Comparison of ENCODE assay signal across 27 cellular contexts in genomic region chr3:19668163-19668562, GRCh38.
"Had no signal": no experiment of that assay in that cellular context is flagged by ENCODE, and none has a peak within 500 bp of the region (broad histone marks: within the 10 kb centered on the region; RNA-seq: fewer than 3 reads in every experiment).

No MANE protein-coding gene starts in this region.

- H3K4me1 ChIP-seq: neural progenitor cell, parathyroid adenoma, psoas muscle, right lobe of liver, sigmoid colon, stomach, thyroid gland, tibial nerve, upper lobe of left lung, vagina had no signal

- H3K36me3 Mint-ChIP-seq: natural killer cell; neural progenitor cell; stimulated activated effector memory CD8-positive, alpha-beta T cell treated with anti-CD3 and anti-CD28 coated beads, Interleukin-12 subunit alpha, Interleukin-12 subunit beta, amount 100 ng/mL, for 72 hours; stimulated activated naive B cell treated with anti-CD40 and anti-IgM and Interleukin-4, amounts not matched to agents 10 μg/mL and 1 μg/mL and 100 μg/mL, for 72 hours had no signal

- H3K4me3 Mint-ChIP-seq: natural killer cell; nephron; neural progenitor cell; stimulated activated effector memory CD8-positive, alpha-beta T cell treated with anti-CD3 and anti-CD28 coated beads, Interleukin-12 subunit alpha, Interleukin-12 subunit beta, amount 100 ng/mL, for 72 hours; stimulated activated naive B cell treated with anti-CD40 and anti-IgM and Interleukin-4, amounts not matched to agents 10 μg/mL and 1 μg/mL and 100 μg/mL, for 72 hours had no signal

- H3K27me3 ChIP-seq: neural progenitor cell, ovary, right lobe of liver, sigmoid colon, stomach, thyroid gland, tibial nerve, upper lobe of left lung, vagina had no signal

- H3K4me1 Mint-ChIP-seq: natural killer cell; nephron; neural progenitor cell; stimulated activated effector memory CD8-positive, alpha-beta T cell treated with anti-CD3 and anti-CD28 coated beads, Interleukin-12 subunit alpha, Interleukin-12 subunit beta, amount 100 ng/mL, for 72 hours had no signal

- H3K4me3 ChIP-seq: neural progenitor cell, ovary, psoas muscle, right lobe of liver, sigmoid colon, stomach, thoracic aorta, thyroid gland, tibial nerve, upper lobe of left lung, vagina had no signal

- H3K9me3 Mint-ChIP-seq: nephron; neural progenitor cell; stimulated activated effector memory CD8-positive, alpha-beta T cell treated with anti-CD3 and anti-CD28 coated beads, Interleukin-12 subunit alpha, Interleukin-12 subunit beta, amount 100 ng/mL, for 72 hours had no signal

- H3K27ac Mint-ChIP-seq: natural killer cell; nephron; neural progenitor cell; progenitor cell of endocrine pancreas; stimulated activated effector memory CD8-positive, alpha-beta T cell treated with anti-CD3 and anti-CD28 coated beads, Interleukin-12 subunit alpha, Interleukin-12 subunit beta, amount 100 ng/mL, for 72 hours; stimulated activated naive B cell treated with anti-CD40 and anti-IgM and Interleukin-4, amounts not matched to agents 10 μg/mL and 1 μg/mL and 100 μg/mL, for 72 hours had no signal

- DNase-seq: natural killer cell; occipital lobe; ovary; posterior cingulate gyrus; psoas muscle; right cardiac atrium; right lobe of liver; sigmoid colon; small intestine; stimulated activated CD4-positive, alpha-beta T cell treated with anti-CD3 and anti-CD28 coated beads, Interleukin-15, amount 100 ng/mL, for 24 hours; stimulated activated CD4-positive, alpha-beta T cell treated with anti-CD3 and anti-CD28 coated beads, Interleukin-2, amount 100 ng/mL, for 24 hours; stimulated activated CD4-positive, alpha-beta T cell treated with anti-CD3 and anti-CD28 coated beads, Interleukin-2, amount 100 ng/mL, for 48 hours; stimulated activated CD4-positive, alpha-beta T cell treated with anti-CD3 and anti-CD28 coated beads, Interleukin-4, amount 100 ng/mL, for 24 hours; stimulated activated naive B cell treated with anti-CD40 and anti-IgM and Interleukin-4, amounts not matched to agents 10 μg/mL and 1 μg/mL and 100 μg/mL, for 72 hours; stimulated activated naive CD4-positive, alpha-beta T cell treated with Interleukin-2 at 50 U/mL for 16 hours; stomach; thyroid gland; trophoblast cell; upper lobe of left lung had no signal

- H3K36me3 ChIP-seq: neural progenitor cell, ovary, right lobe of liver, sigmoid colon, stomach, thoracic aorta, thyroid gland, tibial nerve, upper lobe of left lung, vagina had no signal

- H3K27ac ChIP-seq: neural progenitor cell, ovary, parathyroid adenoma, psoas muscle, right lobe of liver, sigmoid colon, stomach, thoracic aorta, thyroid gland, tibial nerve, upper lobe of left lung, vagina had no signal

- ATAC-seq: natural killer cell; psoas muscle; right cardiac atrium; right lobe of liver; stimulated activated effector memory CD8-positive, alpha-beta T cell treated with anti-CD3 and anti-CD28 coated beads, Interleukin-12 subunit alpha, Interleukin-12 subunit beta, amount 100 ng/mL, for 72 hours; stimulated activated naive B cell treated with anti-CD40 and anti-IgM and Interleukin-4, amounts not matched to agents 10 μg/mL and 1 μg/mL and 100 μg/mL, for 72 hours had no signal

- H3K27me3 Mint-ChIP-seq: progenitor cell of endocrine pancreas; stimulated activated naive B cell treated with anti-CD40 and anti-IgM and Interleukin-4, amounts not matched to agents 10 μg/mL and 1 μg/mL and 100 μg/mL, for 72 hours had no signal

- H3K9me3 ChIP-seq: ovary, psoas muscle, right lobe of liver, sigmoid colon, stomach, thoracic aorta, thyroid gland, tibial nerve, upper lobe of left lung, vagina had no signal
